In genomic region chr1:169367686-169368405, GRCh38 we compare ENCODE assay signal across 1 cellular context.
TF ChIP-seq lines count a peak whose summit lies in the region.

BLZF1 (plus strand) TSS chr1:169368195; CDS start chr1:169369523, 1,328 bp downstream.
NME7 (minus strand) TSS chr1:169367797; CDS start chr1:169367710, 87 bp downstream.

TF ChIP-seq in WTC11, 78 proteins besides CTCF, POLR2A, EP300 and RAD21 (continued from another document):
- TF ChIP-seq E2F5 (CRISPR knock-in tag; IDR thresholded peaks at IDR 0.05): no peak
- TF ChIP-seq MAX (CRISPR knock-in tag; IDR thresholded peaks at IDR 0.05): peak; percentile 67; the same call in 1 of the 2 replicates
- TF ChIP-seq SP1 (CRISPR knock-in tag; conservative IDR thresholded peaks at IDR 0.05): peak; percentile 71
- TF ChIP-seq NFYB (CRISPR knock-in tag; conservative IDR thresholded peaks at IDR 0.05; ENCODE audit: low read depth): peak; percentile 53; the same call in 1 of the 2 replicates
TF ChIP-seq in WTC11: peak in this region for 7.
